8 cellular contexts compared by ENCODE assay signal in the genomic region with DNA sequence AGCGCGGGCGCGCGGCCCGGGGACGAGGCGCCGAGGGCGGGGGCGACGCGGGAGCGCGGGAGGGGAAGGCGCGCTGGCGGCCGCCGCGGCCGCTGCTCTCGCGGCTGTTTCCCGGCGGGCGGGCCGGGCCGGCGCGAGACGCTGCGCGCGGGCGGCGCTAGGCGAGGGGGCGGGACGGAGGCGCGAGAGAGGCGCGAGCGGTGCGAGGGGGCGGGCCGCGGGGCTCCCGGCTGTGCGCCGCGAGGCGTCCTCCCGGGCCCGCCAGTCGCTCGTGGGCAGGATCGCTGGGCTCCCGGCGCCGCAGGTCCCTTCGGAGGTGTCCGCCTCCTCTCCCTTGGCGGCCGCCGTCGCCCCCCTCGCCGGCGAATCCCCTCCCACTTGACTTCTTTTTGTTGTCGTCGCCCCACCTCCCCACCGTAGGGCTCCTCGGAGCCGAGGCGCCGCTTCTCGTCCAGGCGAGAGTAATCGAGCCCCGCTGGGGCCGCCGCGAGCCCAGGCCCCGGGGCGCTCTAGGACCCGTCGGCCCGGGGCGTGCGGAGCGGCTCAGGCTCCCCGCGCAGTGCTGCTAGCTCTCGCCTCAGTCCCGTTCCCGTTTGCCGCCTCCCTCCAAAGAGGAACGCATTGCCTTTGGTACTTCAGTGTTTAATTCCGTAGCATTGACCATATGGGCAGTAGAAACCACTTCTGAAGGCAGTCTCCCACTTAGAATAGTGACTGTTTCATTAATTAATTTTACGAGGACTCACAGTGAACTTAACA. TPM values are rescaled to one million over a fixed set of nuclear protein-coding genes. Genes with fewer than 3 reads are reported as not detected.
A peak's percentile ranks its signal among the peaks of the same experiment; 100 is the strongest.
DNase-seq lines count a peak whose midpoint lies in the region; ATAC-seq and TF ChIP-seq lines count a peak whose summit lies in the region.

A gene (minus strand): TSS at position 110 of the 759 bp plus-strand sequence. CDS start 330 bp downstream, outside the sequence.

- no peaks in the 10 kb centered on the region for H3K27me3 ChIP-seq in thoracic aorta (replicated peaks; ENCODE audit: insufficient read depth)

- H3K27me3 Mint-ChIP-seq in HFFc6 (ENCODE audit: insufficient read depth) (no peaks in the 10 kb centered on the region; the same call in 1 of the 2 replicates), osteocyte (ENCODE audit: unreplicated experiment) (no peaks in the 10 kb centered on the region)

- H3K9me3 Mint-ChIP-seq in HFFc6 = peaks cover 4% of the 10 kb centered on the region; the same call in 1 of the 2 replicates
- H3K9me3 Mint-ChIP-seq in activated naive CD4-positive, alpha-beta T cell treated with anti-CD3 and anti-CD28 coated beads, Interleukin-2, amount 50 U/mL, for 72 hours = peaks cover 3 to 12% of the 10 kb centered on the region in 2 donors
- peaks cover 5% of the 10 kb centered on the region for H3K9me3 Mint-ChIP-seq in osteocyte (ENCODE audit: unreplicated experiment)

- no peaks in the 10 kb centered on the region for H3K9me3 ChIP-seq in thoracic aorta

- H3K4me3 Mint-ChIP-seq in HFFc6 = peak within 1 kb of the TSS; percentile 97
- H3K4me3 Mint-ChIP-seq in osteocyte (ENCODE audit: unreplicated experiment) = peak within 1 kb of the TSS; percentile 99

- no peaks in the 10 kb centered on the region for H3K36me3 ChIP-seq in thoracic aorta

- H3K27ac Mint-ChIP-seq in HFFc6 = peak within 1 kb of the TSS; percentile 98
- peak within 1 kb of the TSS; percentile 97 for H3K27ac Mint-ChIP-seq in activated naive CD4-positive, alpha-beta T cell treated with anti-CD3 and anti-CD28 coated beads, Interleukin-2, amount 50 U/mL, for 72 hours
- H3K27ac Mint-ChIP-seq in osteocyte (ENCODE audit: unreplicated experiment) = peak within 1 kb of the TSS; percentile 96

- peak; percentile 73 to 82 for ATAC-seq in activated naive CD4-positive, alpha-beta T cell treated with anti-CD3 and anti-CD28 coated beads, Interleukin-2, amount 50 U/mL, for 72 hours
- ATAC-seq in thoracic aorta (ENCODE audit: insufficient number of reproducible peaks, low FRiP score, low read depth) = peak; percentile 83

- H3K36me3 Mint-ChIP-seq in HFFc6 (ENCODE audit: low read depth) = peaks cover 5% of the 10 kb centered on the region; the same call in 1 of the 2 replicates
- peaks cover 25 to 26% of the 10 kb centered on the region in 2 donors for H3K36me3 Mint-ChIP-seq in activated naive CD4-positive, alpha-beta T cell treated with anti-CD3 and anti-CD28 coated beads, Interleukin-2, amount 50 U/mL, for 72 hours
- H3K36me3 Mint-ChIP-seq in osteocyte (ENCODE audit: unreplicated experiment) = peaks cover 2% of the 10 kb centered on the region

- DNase-seq in HFFc6 (peak; percentile 75), NB4 (ENCODE audit: low read depth) (peak; percentile 94), SKM-1 (lab: John Stamatoyannopoulos, UW; ENCODE audit: unreplicated experiment) (peak; percentile 80), glomerular visceral epithelial cell (ENCODE audit: extremely low spot score) (peak; percentile 93), osteocyte (ENCODE audit: extremely low spot score, unreplicated experiment) (peak; percentile 96), thoracic aorta (ENCODE audit: low spot score) (peak; percentile 46)
- peak; percentile 85 to 89 for DNase-seq in activated naive CD4-positive, alpha-beta T cell treated with anti-CD3 and anti-CD28 coated beads, Interleukin-2, amount 50 U/mL, for 72 hours (ENCODE audit: low spot score in 2 of 2)

- peaks cover 10 to 23% of the 10 kb centered on the region in 2 donors for H3K4me1 ChIP-seq in thoracic aorta (ENCODE audit: control insufficient read depth in 1 of 2, low read depth in 2 of 2)

- TF ChIP-seq POLR2A in NB4 (IDR thresholded peaks at IDR 0.05; ENCODE audit: extremely low read depth, insufficient read length) = peak; percentile 60

- TF ChIP-seq CTCF in HFFc6 (IDR thresholded peaks at IDR 0.05) (no peak; the same call in 1 of the 2 replicates), NB4 (IDR thresholded peaks at IDR 0.05; ENCODE audit: low read depth, low read length) (no peak), osteocyte (IDR thresholded peaks at IDR 0.05) (no peak), thoracic aorta (IDR thresholded peaks at IDR 0.05) (no peak)

- peak within 1 kb of the TSS; percentile 92 to 98 for H3K27ac ChIP-seq in thoracic aorta

- H3K4me1 Mint-ChIP-seq in HFFc6 (ENCODE audit: low read depth) = peaks cover 31% of the 10 kb centered on the region
- peaks cover 34% of the 10 kb centered on the region for H3K4me1 Mint-ChIP-seq in osteocyte (ENCODE audit: unreplicated experiment)

- H3K4me3 ChIP-seq in GM08714 (ENCODE audit: low read length) (peak within 1 kb of the TSS; percentile 99), NB4 (ENCODE audit: low read depth, low read length) (peak within 1 kb of the TSS; percentile 93), thoracic aorta (peak within 1 kb of the TSS; percentile 98)

RNA-seq across cellular contexts. Expression of the gene that starts here (rescaled TPM):
- 10 to 100 TPM; 37.7 to 42.3 (median 40.8) TPM for total RNA-seq in HFFc6 (2021; fragmentation: NEBNext Ultra II Directional; extraction: Animal tissue kit (Norgen Biotek cat#: 25700))
- total RNA-seq in activated naive CD4-positive, alpha-beta T cell treated with anti-CD3 and anti-CD28 coated beads, Interleukin-2, amount 50 U/mL, for 72 hours = 10 to 100 TPM; 52.9 to 75.5 TPM
- total RNA-seq in osteocyte (53.6 and 55.4 TPM in 2 replicates), thoracic aorta (10 to 100 TPM; 51.6 to 53.8 TPM)

Comparison
In these comparisons a context has a peak if more than half of its experiments do, and no peak if none do; other contexts are left out.
1. Peak in every context shown above with its lines: DNase-seq, ATAC-seq, H3K4me3 ChIP-seq and H3K27ac ChIP-seq.
2. DNase-seq: peak in every context shown above with its lines; median percentile 96 in osteocyte; 94 in NB4; 93 in glomerular visceral epithelial cell; 87 in activated naive CD4-positive, alpha-beta T cell treated with anti-CD3 and anti-CD28 coated beads, Interleukin-2, amount 50 U/mL, for 72 hours; 80 in SKM-1; 75 in HFFc6; 46 in thoracic aorta.